In genomic region chr1:32980080-32980479, GRCh38 we compare ENCODE assay signal across 1 cellular context.
TF ChIP-seq lines count a peak whose summit lies in the region.

No MANE protein-coding gene starts in this region.

TF ChIP-seq in H1, 55 proteins besides CTCF, POLR2A, EP300 and RAD21:
- TF ChIP-seq TAF7 (optimal IDR thresholded peaks at IDR 0.05; ENCODE audit: borderline replicate concordance, low read depth, low read length), result no peak
- TF ChIP-seq SRF (IDR thresholded peaks at IDR 0.05; ENCODE audit: low read depth, low read length), result no peak
- TF ChIP-seq HDAC2 (IDR thresholded peaks at IDR 0.05; ENCODE audit: borderline replicate concordance in 1 of 2, low read depth in 2 of 2, low read length in 2 of 2), result no peak
